18 cellular contexts compared by ENCODE assay signal in genomic region chr5:89204766-89205165, GRCh38.
"Had no signal": no experiment of that assay in that cellular context is flagged by ENCODE, and none has a peak within 500 bp of the region (broad histone marks: within the 10 kb centered on the region; RNA-seq: fewer than 3 reads in every experiment).

No MANE protein-coding gene starts in this region.

- H3K9me3 ChIP-seq: colonic mucosa had no signal

- H3K27me3 ChIP-seq: body of pancreas, colonic mucosa, right atrium auricular region, transverse colon had no signal

- H3K4me1 ChIP-seq: body of pancreas, colonic mucosa, right atrium auricular region had no signal

- H3K4me3 ChIP-seq: body of pancreas, colonic mucosa, right atrium auricular region, transverse colon had no signal

- H3K36me3 ChIP-seq: colonic mucosa, right atrium auricular region, transverse colon had no signal

- H3K27ac ChIP-seq: body of pancreas, colonic mucosa, right atrium auricular region, transverse colon had no signal

- DNase-seq: activated naive CD4-positive, alpha-beta T cell treated with Interleukin-2 at 50 U/mL for 16 hours; body of pancreas; caudate nucleus; colonic mucosa; effector CD8-positive, alpha-beta T cell; hippocampal formation; left ventricle myocardium superior; mesenchymal stem cell; nucleus accumbens; small intestine; stimulated activated naive CD8-positive, alpha-beta T cell treated with anti-CD3 and anti-CD28 coated beads, Interleukin-15, Interleukin-2, amounts not matched to agents 100 U/mL and 50 U/mL, for 24 hours; T-cell; T-helper 9 cell; transverse colon had no signal

- ATAC-seq: activated CD4-positive, CD25-positive, alpha-beta regulatory T cell treated with anti-CD3 and anti-CD28 coated beads, Interleukin-2, amount 50 U/mL, for 24 hours; activated T-helper 17 cell treated with anti-CD3 and anti-CD28 coated beads, Interleukin-2, amount 50 U/mL, for 72 hours; body of pancreas; left ventricle myocardium superior; natural killer cell treated with Interleukin-12 subunit alpha and Interleukin-12 subunit beta and Interleukin-15 and Interleukin-18, amount 100 ng/mL, for 72 hours; stimulated activated naive CD8-positive, alpha-beta T cell treated with anti-CD3 and anti-CD28 coated beads, Interleukin-15, Interleukin-2, amounts not matched to agents 100 U/mL and 50 U/mL, for 24 hours; T-cell had no signal
